29 cellular contexts compared by ENCODE assay signal in the genomic region with DNA sequence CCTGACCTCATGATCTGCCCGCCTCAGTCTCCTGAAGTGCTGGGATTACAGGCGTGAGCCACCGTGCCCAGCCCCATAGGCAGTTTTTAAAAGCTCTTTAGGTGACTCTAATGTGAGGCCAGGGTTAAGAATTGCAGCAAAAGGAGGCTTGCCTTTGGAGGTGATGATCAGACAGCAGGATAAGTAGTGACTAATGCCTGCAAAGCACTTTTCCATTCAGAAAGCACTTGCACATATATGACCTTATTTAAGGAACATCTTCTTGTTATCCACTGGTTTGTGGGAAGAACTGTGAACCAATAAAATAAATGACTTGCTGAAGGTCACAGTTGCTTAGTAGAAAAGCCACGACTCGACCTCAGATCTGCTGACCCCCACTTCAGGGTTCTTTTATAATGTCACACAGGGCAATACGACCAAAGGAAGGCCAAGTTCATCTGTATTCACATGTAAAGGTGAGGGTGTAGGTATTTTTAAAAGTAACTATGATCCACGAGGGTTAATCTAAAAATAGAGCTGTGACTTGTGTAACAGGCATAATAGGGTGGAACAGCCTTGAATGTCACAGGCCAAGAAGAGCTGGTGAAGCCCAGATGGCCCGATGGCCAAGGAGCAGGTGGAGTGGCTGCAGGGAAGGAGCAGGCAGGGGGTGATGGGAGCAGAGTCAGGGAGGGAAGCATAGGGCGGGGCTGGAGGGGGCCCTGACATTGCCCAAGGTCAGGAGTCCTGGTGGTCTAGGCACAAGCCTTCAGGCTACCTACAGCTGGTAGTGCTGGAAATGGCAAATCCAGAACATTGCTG. TPM values are rescaled to one million over a fixed set of nuclear protein-coding genes. Genes with fewer than 3 reads are reported as not detected.
DNase-seq lines count a peak whose midpoint lies in the region; ATAC-seq, FAIRE-seq and TF ChIP-seq lines count a peak whose summit lies in the region.
"Had no signal": no experiment of that assay in that cellular context is flagged by ENCODE, and none has a peak within 500 bp of the region (broad histone marks: within the 10 kb centered on the region; RNA-seq: fewer than 3 reads in every experiment).

No MANE protein-coding gene starts in this region.

- H3K9me3 Mint-ChIP-seq in T-helper 2 cell treated with Interferon-gamma antibody and Interleukin-4, amounts not matched to agents 5 μg/mL and 100 μg/mL, for 36 hours, result no peaks in the 10 kb centered on the region
- H3K9me3 Mint-ChIP-seq: activated naive CD8-positive, alpha-beta T cell treated with anti-CD3 and anti-CD28 coated beads for 36 hours; H9; memory B cell; neural progenitor cell; T-helper 1 cell treated with Interleukin-12 subunit alpha and Interleukin-12 subunit beta and Interleukin-4 antibody, amounts not matched to agents 30 μg/mL and 1 μg/mL, for 36 hours had no signal

- intact Hi-C loops in HepG2 (cut with micrococcal nuclease; ENCODE audit: unreplicated experiment) (no loop called here), right lobe of liver (cut with DNase I) (no loop called here), vagina (cut with DNase I) (no loop called here), colonic mucosa (cut with DNase I) (no loop called here), OCI-LY7 (cut with micrococcal nuclease; ENCODE audit: unreplicated experiment) (no loop called here)

- H3K27ac ChIP-seq in HepG2 (ENCODE audit: extremely low read length, insufficient read depth, low read length), result no peak overlapping the region
- H3K27ac ChIP-seq in right lobe of liver, result no peak overlapping the region
- H3K27ac ChIP-seq in vagina, result peak overlapping the region; percentile 50
- H3K27ac ChIP-seq in colonic mucosa, result no peak overlapping the region
- H3K27ac ChIP-seq in OCI-LY7 (ENCODE audit: low read depth, low read length, poor library complexity, severe bottlenecking), result no peak overlapping the region
- H3K27ac ChIP-seq: neural progenitor cell, transverse colon had no signal

- FAIRE-seq in HepG2 (lab: Jason Lieb, UNC), result no peak
- FAIRE-seq: GM19239 had no signal

- no peaks in the 10 kb centered on the region for H3K9me3 ChIP-seq in HepG2 (ENCODE audit: low read length)
- H3K9me3 ChIP-seq in right lobe of liver, result no peaks in the 10 kb centered on the region
- no peaks in the 10 kb centered on the region for H3K9me3 ChIP-seq in vagina
- H3K9me3 ChIP-seq in colonic mucosa, result no peaks in the 10 kb centered on the region
- H3K9me3 ChIP-seq in OCI-LY7 (ENCODE audit: low read length), result no peaks in the 10 kb centered on the region
- H3K9me3 ChIP-seq: MG63, stomach, transverse colon had no signal

- no TSS peak for BruUV-seq in HepG2 (replicated peaks; lab: Mats Ljungman, UMichigan)
- BruUV-seq in OCI-LY7 (replicated peaks; lab: Mats Ljungman, UMichigan), result no TSS peak

- in situ Hi-C loops in HepG2 (cut with HindIII; ENCODE audit: extremely low pct_ligation_motif_present, low pct_unique_long_range_greater_than_20kb), result loop anchor here (10.0 kb wide), 1 partner anchor 45 kb away; no protein-coding TSS in a partner anchor

- POLR2A ChIA-PET in HepG2 (lab: Yijun Ruan, JAX) (interaction anchor here (6.9 kb wide), 1 partner anchor 25 kb away, joined by 69 read pairs; a partner anchor contains a TSS), OCI-LY7 (lab: Charles Lee) (no interaction called here)

- H3K4me1 ChIP-seq in HepG2 (ENCODE audit: insufficient read depth, low read length), result peaks cover 33% of the 10 kb centered on the region
- H3K4me1 ChIP-seq in right lobe of liver, result peaks cover 0 to 28% (median 11%) of the 10 kb centered on the region in 4 donors
- peaks cover 44% of the 10 kb centered on the region for H3K4me1 ChIP-seq in vagina
- H3K4me1 ChIP-seq in colonic mucosa, result no peaks in the 10 kb centered on the region
- no peaks in the 10 kb centered on the region for H3K4me1 ChIP-seq in OCI-LY7 (ENCODE audit: insufficient read depth, low read length, poor library complexity, severe bottlenecking)
- H3K4me1 ChIP-seq: neural progenitor cell had no signal

- DNase-seq in HepG2 (ENCODE audit: low spot score) (no peak), right lobe of liver (no peak), cerebellar cortex (ENCODE audit: low spot score) (peak; percentile 68), kidney tubule cell (ENCODE audit: low spot score) (peak; percentile 14), vagina (ENCODE audit: extremely low spot score in 2 of 2) (no peak), colonic mucosa (no peak), OCI-LY7 (ENCODE audit: low spot score) (no peak)
- no peak for DNase-seq in T-helper 2 cell treated with Interferon-gamma antibody and Interleukin-4, amounts not matched to agents 5 μg/mL and 100 μg/mL, for 36 hours (ENCODE audit: low spot score)
- DNase-seq: ACHN; activated CD8-positive, alpha-beta T cell treated with anti-CD3 and anti-CD28 coated beads, Interleukin-2, amount 10 ng/mL, durations not matched to agents 7 days and 5 days; activated effector memory CD4-positive, alpha-beta T cell treated with anti-CD3 and anti-CD28 coated beads, Interleukin-2, amount 50 U/mL, for 16 hours; activated naive CD8-positive, alpha-beta T cell treated with anti-CD3 and anti-CD28 coated beads for 36 hours; activated T-cell treated with anti-CD3 and anti-CD28 coated beads, Interleukin-2, amount 50 U/mL, for 1 hour; DMS79; effector memory CD4-positive, alpha-beta T cell; erythroblast; H9; KBM-7; left cardiac atrium; MG63; NCI-H1417 treated with DMSO at 0.1 percent for 48 hours; NCI-H345; NCI-H748 treated with DMSO at 0.1 percent for 48 hours; stomach; transverse colon had no signal

- H3K27me3 ChIP-seq in HepG2 (ENCODE audit: control insufficient read depth in 1 of 2, insufficient read depth in 2 of 2, low read length in 2 of 2) (no peaks in the 10 kb centered on the region), right lobe of liver (no peaks in the 10 kb centered on the region), vagina (no peaks in the 10 kb centered on the region), colonic mucosa (no peaks in the 10 kb centered on the region)
- H3K27me3 ChIP-seq: MG63, neural progenitor cell, stomach, transverse colon had no signal

- H3K79me2 ChIP-seq in HepG2 (ENCODE audit: insufficient read depth, low read length), result no peaks in the 10 kb centered on the region
- H3K79me2 ChIP-seq in OCI-LY7 (ENCODE audit: insufficient read depth, low read depth, low read length), result no peaks in the 10 kb centered on the region

- H2AFZ ChIP-seq in HepG2 (ENCODE audit: low read length), result no peak overlapping the region
- H2AFZ ChIP-seq in OCI-LY7 (ENCODE audit: low read length), result no peak overlapping the region
- H2AFZ ChIP-seq: neural progenitor cell had no signal

- H3K9ac ChIP-seq in HepG2 (ENCODE audit: insufficient read depth, low read depth, low read length) (no peak overlapping the region), colonic mucosa (ENCODE audit: low read depth in 2 of 2, low read length in 2 of 2) (no peak overlapping the region)
- H3K9ac ChIP-seq: neural progenitor cell had no signal

- TF ChIP-seq POLR2A in HepG2 (IDR thresholded peaks at IDR 0.05; ENCODE audit: insufficient read depth in 1 of 2, low read depth in 2 of 2, low read length in 2 of 2) (no peak), right lobe of liver (IDR thresholded peaks at IDR 0.05) (no peak), vagina (IDR thresholded peaks at IDR 0.05) (no peak)

- no peaks in the 10 kb centered on the region for H4K20me1 ChIP-seq in HepG2 (ENCODE audit: insufficient read depth, low read length)
- no peaks in the 10 kb centered on the region for H4K20me1 ChIP-seq in OCI-LY7 (ENCODE audit: insufficient read depth, low read length)

- no peak for TF ChIP-seq CTCF in HepG2 (CRISPR knock-in tag; IDR thresholded peaks at IDR 0.05)
- no peak for TF ChIP-seq CTCF in right lobe of liver (IDR thresholded peaks at IDR 0.05)
- no peak for TF ChIP-seq CTCF in vagina (IDR thresholded peaks at IDR 0.05)
- TF ChIP-seq CTCF in colonic mucosa (IDR thresholded peaks at IDR 0.05), result no peak
- no peak for TF ChIP-seq CTCF in OCI-LY7 (conservative IDR thresholded peaks at IDR 0.05; ENCODE audit: low read length)

- TF ChIP-seq EP300 in HepG2 (IDR thresholded peaks at IDR 0.05; ENCODE audit: low read depth in 2 of 2, low read length in 2 of 2) (no peak), HepG2 (CRISPR knock-in tag; IDR thresholded peaks at IDR 0.05; ENCODE audit: borderline replicate concordance) (no peak)

- H3K4me3 ChIP-seq in HepG2 (replicated peaks in 1 of 3; ENCODE audit: insufficient read depth in 1 of 3, low read depth in 2 of 3, low read length in 3 of 3), result no peak overlapping the region
- no peak overlapping the region for H3K4me3 ChIP-seq in right lobe of liver
- no peak overlapping the region for H3K4me3 ChIP-seq in vagina
- no peak overlapping the region for H3K4me3 ChIP-seq in colonic mucosa
- H3K4me3 ChIP-seq in OCI-LY7 (ENCODE audit: low read depth, low read length, poor library complexity, severe bottlenecking), result no peak overlapping the region
- H3K4me3 ChIP-seq: MG63, neural progenitor cell, stomach, transverse colon had no signal

- 50% methylated on average over 9 of the region's 9 CpGs for WGBS in HepG2 (ENCODE audit: low lambda C conversion rate)
- 51% methylated on average over 7 of the region's 9 CpGs for whole genome bisulfite sequencing in right lobe of liver (ENCODE audit: insufficient coverage, low coverage, low lambda C conversion rate, missing lambda C conversion rate)

- TF ChIP-seq RAD21 in HepG2 (CRISPR knock-in tag; IDR thresholded peaks at IDR 0.05), result no peak

- H3K4me1 Mint-ChIP-seq in T-helper 2 cell treated with Interferon-gamma antibody and Interleukin-4, amounts not matched to agents 5 μg/mL and 100 μg/mL, for 36 hours (ENCODE audit: low read depth), result no peaks in the 10 kb centered on the region
- H3K4me1 Mint-ChIP-seq: memory B cell had no signal

- no peak for ATAC-seq in HepG2
- no peak for ATAC-seq in right lobe of liver
- ATAC-seq: activated CD8-positive, alpha-beta T cell treated with anti-CD3 and anti-CD28 coated beads, Interleukin-2, amount 10 ng/mL, durations not matched to agents 7 days and 5 days had no signal

- H3K36me3 ChIP-seq in HepG2 (replicated peaks in 1 of 2; ENCODE audit: control insufficient read depth in 1 of 2, insufficient read depth in 2 of 2, low read length in 2 of 2) (no peaks in the 10 kb centered on the region), right lobe of liver (no peaks in the 10 kb centered on the region), vagina (peaks cover 0 to 15% of the 10 kb centered on the region in 2 donors), colonic mucosa (no peaks in the 10 kb centered on the region), OCI-LY7 (ENCODE audit: insufficient read depth, low read length) (no peaks in the 10 kb centered on the region)
- H3K36me3 ChIP-seq: neural progenitor cell, transverse colon had no signal

- no peaks in the 10 kb centered on the region for H3K9me2 ChIP-seq in OCI-LY7 (ENCODE audit: insufficient read depth, low read length)

- no peak overlapping the region for H3K4me3 Mint-ChIP-seq in T-helper 2 cell treated with Interferon-gamma antibody and Interleukin-4, amounts not matched to agents 5 μg/mL and 100 μg/mL, for 36 hours
- H3K4me3 Mint-ChIP-seq: activated CD8-positive, alpha-beta T cell treated with anti-CD3 and anti-CD28 coated beads, Interleukin-2, amount 10 ng/mL, durations not matched to agents 7 days and 5 days; activated naive CD8-positive, alpha-beta T cell treated with anti-CD3 and anti-CD28 coated beads for 36 hours; H9; memory B cell; neural progenitor cell; T-helper 1 cell treated with Interleukin-12 subunit alpha and Interleukin-12 subunit beta and Interleukin-4 antibody, amounts not matched to agents 30 μg/mL and 1 μg/mL, for 36 hours had no signal

- no peaks in the 10 kb centered on the region for H3K36me3 Mint-ChIP-seq in T-helper 2 cell treated with Interferon-gamma antibody and Interleukin-4, amounts not matched to agents 5 μg/mL and 100 μg/mL, for 36 hours (ENCODE audit: low read depth)
- H3K36me3 Mint-ChIP-seq: activated naive CD8-positive, alpha-beta T cell treated with anti-CD3 and anti-CD28 coated beads for 36 hours; memory B cell had no signal

- peaks cover 6% of the 10 kb centered on the region for H3K27me3 Mint-ChIP-seq in T-helper 2 cell treated with Interferon-gamma antibody and Interleukin-4, amounts not matched to agents 5 μg/mL and 100 μg/mL, for 36 hours (ENCODE audit: low read depth)

- no peak overlapping the region for H3K27ac Mint-ChIP-seq in T-helper 2 cell treated with Interferon-gamma antibody and Interleukin-4, amounts not matched to agents 5 μg/mL and 100 μg/mL, for 36 hours
- H3K27ac Mint-ChIP-seq: activated CD8-positive, alpha-beta T cell treated with anti-CD3 and anti-CD28 coated beads, Interleukin-2, amount 10 ng/mL, durations not matched to agents 7 days and 5 days; activated naive CD8-positive, alpha-beta T cell treated with anti-CD3 and anti-CD28 coated beads for 36 hours; H9; memory B cell; neural progenitor cell; T-helper 1 cell treated with Interleukin-12 subunit alpha and Interleukin-12 subunit beta and Interleukin-4 antibody, amounts not matched to agents 30 μg/mL and 1 μg/mL, for 36 hours had no signal

- CTCF ChIA-PET in HepG2 (lab: Yijun Ruan, JAX; ENCODE audit: low intra/inter-chr PET ratio, low total read pairs), result interaction anchor here (1.4 kb wide), 1 partner anchor 46 kb away, joined by 3 read pairs; no protein-coding TSS in a partner anchor
- CTCF ChIA-PET in OCI-LY7 (lab: Charles Lee; ENCODE audit: unreplicated experiment), result no interaction called here

- H3K4me2 ChIP-seq in HepG2 (ENCODE audit: low read depth, low read length) (no peak overlapping the region), OCI-LY7 (ENCODE audit: low read length) (no peak overlapping the region)
- H3K4me2 ChIP-seq: neural progenitor cell had no signal

RNA-seq across cellular contexts. Expression of a gene that starts 24.4 kb away (rescaled TPM):
- total RNA-seq in HepG2 (2016; rRNA removed; fragmentation: Illumina TruSeq; extraction: Trizol), result 2.9 and 3.0 TPM in 2 replicates
- 7.4 and 9.4 TPM in 2 replicates for total RNA-seq in HepG2 (2016; cell fraction: cytosol; rRNA removed; fragmentation: Illumina TruSeq; extraction: Trizol; ENCODE audit: low read depth)
- 3.1 and 3.9 TPM in 2 replicates for total RNA-seq in HepG2 (2016; cell fraction: insoluble cytoplasmic fraction; rRNA removed; fragmentation: Illumina TruSeq; extraction: Trizol)
- total RNA-seq in HepG2 (2016; cell fraction: membrane; rRNA removed; fragmentation: Illumina TruSeq; extraction: Trizol), result 5.3 and 6.4 TPM in 2 replicates
- total RNA-seq in HepG2 (2016; cell fraction: nucleus; rRNA removed; fragmentation: Illumina TruSeq; extraction: Trizol), result 1.5 and 1.8 TPM in 2 replicates
- 8.2 and 9.7 TPM in 2 replicates for polyA plus RNA-seq in HepG2 (2011; rRNA removed)
- 6.4 and 8.2 TPM in 2 replicates for polyA plus RNA-seq in HepG2 (2011; cell fraction: cytosol; rRNA removed)
- 4.1 and 4.2 TPM in 2 replicates for polyA plus RNA-seq in HepG2 (2011; cell fraction: nucleus; rRNA removed)
- polyA plus RNA-seq in HepG2 (2012), result 11.1 and 11.6 TPM in 2 replicates
- polyA plus RNA-seq in HepG2 (2016; cell fraction: cytosol; fragmentation: Illumina TruSeq; extraction: Trizol; ENCODE audit: low read depth), result 11.8 and 12.8 TPM in 2 replicates
- 3.1 and 3.3 TPM in 2 replicates for polyA plus RNA-seq in HepG2 (2016; cell fraction: insoluble cytoplasmic fraction; fragmentation: Illumina TruSeq; extraction: Trizol; ENCODE audit: low read depth)
- polyA plus RNA-seq in HepG2 (2016; cell fraction: membrane; fragmentation: Illumina TruSeq; extraction: Trizol; ENCODE audit: low read depth), result 6.5 and 8.6 TPM in 2 replicates
- 2.3 and 4.2 TPM in 2 replicates for polyA plus RNA-seq in HepG2 (2016; cell fraction: nucleus; fragmentation: Illumina TruSeq; extraction: Trizol; ENCODE audit: insufficient read depth, low read depth)
- 5.9 and 25.3 TPM in 2 replicates for polyA minus RNA-seq in HepG2 (2011; rRNA and poly(A)+ RNA removed; ENCODE audit: low replicate concordance)
- 1.8 and 2.5 TPM in 2 replicates for polyA minus RNA-seq in HepG2 (2011; cell fraction: cytosol; rRNA and poly(A)+ RNA removed)
- polyA minus RNA-seq in HepG2 (2011; cell fraction: nucleus; rRNA and poly(A)+ RNA removed), result 2.6 and 3.2 TPM in 2 replicates
- total RNA-seq in right lobe of liver, result 10 to 100 TPM in 1 of 6 experiments, 1 to 10 TPM in 5; 1.3 to 13.7 (median 4.1) TPM
- total RNA-seq in vagina, result 50.6 TPM
- total RNA-seq in colonic mucosa, result 1 to 10 TPM in 1 of 2 donors, under 1 TPM in 1; 0.49 to 3.5 TPM
- not detected in 2 replicates for total RNA-seq in OCI-LY7 (2014; rRNA removed; shearing (Covaris generic))
- total RNA-seq in OCI-LY7 (2022), result not detected in 2 replicates
- total RNA-seq: activated CD8-positive, alpha-beta T cell treated with anti-CD3 and anti-CD28 coated beads, Interleukin-2, amount 10 ng/mL, durations not matched to agents 7 days and 5 days had no signal

Comparison
In these comparisons a context has a peak if more than half of its experiments do, and no peak if none do; other contexts are left out.
1. DNase-seq: peak in cerebellar cortex (single experiment) and kidney tubule cell (single experiment); none in HepG2 (single experiment), right lobe of liver (0 of 3), vagina (0 of 2), T-helper 2 cell treated with Interferon-gamma antibody and Interleukin-4, amounts not matched to agents 5 μg/mL and 100 μg/mL, for 36 hours (single experiment), colonic mucosa (single experiment) and OCI-LY7 (single experiment).